ENCODE assay signal across 23 cellular contexts in the genomic region with DNA sequence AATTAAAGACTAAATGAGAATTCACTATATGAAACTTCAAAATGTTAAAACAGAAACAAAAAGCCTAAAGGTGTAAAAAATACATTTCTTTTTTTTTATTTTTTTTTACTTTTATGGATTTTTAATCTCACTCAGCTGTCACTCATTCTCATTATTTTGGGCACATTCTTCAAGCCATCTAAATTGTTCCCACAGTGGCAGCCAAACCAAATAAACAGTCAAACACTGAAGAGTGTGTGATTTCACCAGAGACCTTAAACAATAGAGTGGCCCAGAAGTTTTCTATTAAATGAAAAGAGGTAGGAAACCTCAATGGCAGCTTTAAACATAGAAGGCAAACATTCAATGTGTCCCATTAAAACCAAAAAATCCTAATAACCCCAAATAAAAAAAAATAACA.
A peak's percentile ranks its signal among the peaks of the same experiment; 100 is the strongest.
DNase-seq lines count a peak whose midpoint lies in the region; TF ChIP-seq lines count a peak whose summit lies in the region.
"Had no signal": no experiment of that assay in that cellular context is flagged by ENCODE, and none has a peak within 500 bp of the region (broad histone marks: within the 10 kb centered on the region; RNA-seq: fewer than 3 reads in every experiment).

No MANE protein-coding gene starts in this region.

- H3K27ac ChIP-seq in A673 (ENCODE audit: low read depth, low read length, poor library complexity, severe bottlenecking) (peak overlapping the region; percentile 45), GM23248 (no peak overlapping the region)
- H3K27ac ChIP-seq: 22Rv1, SJCRH30 had no signal

- H3K79me2 ChIP-seq in GM23248 (ENCODE audit: insufficient read depth): no peaks in the 10 kb centered on the region

- DNase-seq in NCI-H146 (lab: John Stamatoyannopoulos, UW) (peak; percentile 13), NCI-H146 treated with DMSO at 0.1 percent for 48 hours (lab: John Stamatoyannopoulos, UW; ENCODE audit: unreplicated experiment) (no peak), A673 (ENCODE audit: low spot score) (peak; percentile 57), NCI-H69 (lab: John Stamatoyannopoulos, UW) (peak; percentile 5), fibroblast of pulmonary artery (ENCODE audit: low read depth) (peak; percentile 9), GM23248 (no peak), SHP77 (lab: John Stamatoyannopoulos, UW) (no peak)
- no peak for DNase-seq in stimulated activated naive CD4-positive, alpha-beta T cell (lab: John Stamatoyannopoulos, UW)
- DNase-seq: ACHN; Calu3; DMS79 treated with DMSO at 0.1 percent for 48 hours; H7; MV-4-11; NCI-H1105 treated with DMSO at 0.1 percent for 48 hours; NCI-H1694; NCI-H2029 treated with DMSO at 0.1 percent for 48 hours; NCI-H2171 treated with DMSO at 0.1 percent for 48 hours; NCI-H446; NCI-H524 treated with DMSO at 0.1 percent for 48 hours; NK-92 treated with Interleukin-12 subunit alpha and Interleukin-12 subunit beta, amount 100 ng/mL, for 24 hours; PC-3 had no signal

- POLR2A ChIA-PET in A673 (lab: Charles Lee; ENCODE audit: low non-redundant PET): no interaction called here

- TF ChIP-seq CTCF in A673 (conservative IDR thresholded peaks at IDR 0.05; ENCODE audit: low read depth, low read length) (no peak), fibroblast of pulmonary artery (IDR thresholded peaks at IDR 0.05; ENCODE audit: low read length, missing control alignments) (no peak)

- H3K4me3 ChIP-seq in A673 (ENCODE audit: low read depth, low read length, poor library complexity, severe bottlenecking) (no peak overlapping the region), fibroblast of pulmonary artery (replicated peaks; ENCODE audit: low read depth, low read length) (no peak overlapping the region), GM23248 (no peak overlapping the region)
- H3K4me3 ChIP-seq: SJCRH30 had no signal

- no TSS peak for BruUV-seq in A673 (replicated peaks; lab: Mats Ljungman, UMichigan)

- CTCF ChIA-PET in A673 (lab: Charles Lee): no interaction called here

- no peaks in the 10 kb centered on the region for H3K9me2 ChIP-seq in GM23248 (ENCODE audit: insufficient read depth)

- H2AFZ ChIP-seq in GM23248: no peak overlapping the region

- no peak overlapping the region for H3K9ac ChIP-seq in GM23248

- H4K20me1 ChIP-seq in GM23248 (ENCODE audit: insufficient read depth): no peaks in the 10 kb centered on the region

- no peaks in the 10 kb centered on the region for H3K36me3 ChIP-seq in A673 (ENCODE audit: insufficient read depth, low read length, poor library complexity, severe bottlenecking)
- H3K36me3 ChIP-seq in GM23248 (ENCODE audit: low read depth): no peaks in the 10 kb centered on the region
- H3K36me3 ChIP-seq: SJCRH30 had no signal

- H3K4me1 ChIP-seq in A673 (ENCODE audit: insufficient read depth, low read length, poor library complexity, severe bottlenecking): peaks cover 43% of the 10 kb centered on the region
- H3K4me1 ChIP-seq in GM23248 (ENCODE audit: insufficient read depth): no peaks in the 10 kb centered on the region
- H3K4me1 ChIP-seq: SJCRH30 had no signal

- intact Hi-C loops in A673 (cut with micrococcal nuclease; ENCODE audit: unreplicated experiment): loop anchor here (1.0 kb wide), 1 partner anchor 162 kb away; no protein-coding TSS in a partner anchor

- H3K27me3 ChIP-seq in A673 (replicated peaks; ENCODE audit: insufficient read depth, low read depth, low read length, poor library complexity) (no peaks in the 10 kb centered on the region), GM23248 (replicated peaks; ENCODE audit: insufficient read depth) (no peaks in the 10 kb centered on the region)
- H3K27me3 ChIP-seq: SJCRH30 had no signal

- H3K4me2 ChIP-seq in GM23248 (ENCODE audit: unreplicated experiment): no peak overlapping the region

- in situ Hi-C loops in GM23248 (cut with MboI): no loop called here

- no peaks in the 10 kb centered on the region for H3F3A ChIP-seq in GM23248 (ENCODE audit: insufficient read depth)

- H3K9me3 ChIP-seq in A673 (ENCODE audit: low read depth, low read length, poor library complexity, severe bottlenecking) (no peaks in the 10 kb centered on the region), GM23248 (ENCODE audit: low read depth) (no peaks in the 10 kb centered on the region)
- H3K9me3 ChIP-seq: SJCRH30 had no signal

Comparison
In these comparisons a context has a peak if more than half of its experiments do, and no peak if none do; other contexts are left out.
1. DNase-seq: peak in NCI-H146 (single experiment), A673 (single experiment), NCI-H69 (single experiment) and fibroblast of pulmonary artery (single experiment); none in NCI-H146 treated with DMSO at 0.1 percent for 48 hours (single experiment), GM23248 (single experiment), SHP77 (0 of 2) and stimulated activated naive CD4-positive, alpha-beta T cell (0 of 6).